In the genomic region with DNA sequence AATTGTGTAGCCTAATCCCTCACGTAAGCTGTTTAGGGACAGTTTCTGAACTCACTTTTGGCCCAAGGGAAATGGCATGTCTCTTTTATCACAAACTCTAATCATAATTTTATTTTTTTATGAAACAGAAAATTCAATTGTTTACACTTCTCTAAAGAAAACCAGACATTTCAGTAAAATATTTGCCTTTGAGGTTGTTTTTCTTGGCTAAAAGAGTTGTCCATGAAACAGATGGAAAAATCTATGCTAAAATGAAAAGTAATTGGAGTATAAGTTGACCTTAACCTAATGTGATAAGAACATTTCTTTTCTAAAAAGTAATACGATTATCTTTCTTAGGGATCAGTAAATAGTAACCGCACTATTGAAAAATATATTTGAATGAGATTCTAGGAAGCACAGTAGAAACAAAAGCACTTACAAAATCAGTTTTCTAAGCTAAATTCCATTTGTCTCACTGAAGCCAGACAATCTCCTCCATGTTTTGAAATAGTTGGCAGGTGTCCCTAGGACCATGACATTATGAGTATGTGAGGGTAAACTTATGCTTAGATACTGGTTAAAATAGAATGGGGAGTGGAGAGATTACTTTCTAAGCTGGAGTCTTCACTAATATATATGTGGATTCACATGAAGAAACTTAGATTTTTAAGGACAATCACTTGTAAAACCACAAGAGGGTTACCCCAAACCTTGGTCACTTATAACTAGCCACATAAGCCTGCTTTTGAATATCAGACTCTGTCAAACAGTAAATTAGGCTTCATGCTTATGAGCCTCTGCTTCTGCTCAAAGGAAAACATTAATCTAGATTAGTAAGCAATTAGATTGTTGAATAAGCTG, we compare ENCODE assay signal across 32 cellular contexts. TPM values are rescaled to one million over a fixed set of nuclear protein-coding genes. Genes with fewer than 3 reads are reported as not detected.
DNase-seq lines count a peak whose midpoint lies in the region; ATAC-seq and TF ChIP-seq lines count a peak whose summit lies in the region.
"Had no signal": no experiment of that assay in that cellular context is flagged by ENCODE, and none has a peak within 500 bp of the region (broad histone marks: within the 10 kb centered on the region; RNA-seq: fewer than 3 reads in every experiment).

No MANE protein-coding gene starts in this region.

- H3K14ac ChIP-seq in trophoblast cell (ENCODE audit: low read length) = no peak overlapping the region

- H2AK5ac ChIP-seq in trophoblast cell (ENCODE audit: low read length) = no peak overlapping the region

- H3K4me1 Mint-ChIP-seq in CD14-positive monocyte = peaks cover 36% of the 10 kb centered on the region
- no peaks in the 10 kb centered on the region for H3K4me1 Mint-ChIP-seq in CD4-positive, alpha-beta T cell (ENCODE audit: low read depth)
- H3K4me1 Mint-ChIP-seq: activated CD4-positive, alpha-beta memory T cell treated with anti-CD3 and anti-CD28 coated beads, Interleukin-2, amount 10 ng/mL, durations not matched to agents 7 days and 5 days; activated naive CD8-positive, alpha-beta T cell treated with anti-CD3 and anti-CD28 coated beads for 36 hours; IgD-negative memory B cell; stimulated activated effector memory CD8-positive, alpha-beta T cell treated with anti-CD3 and anti-CD28 coated beads, Interleukin-12 subunit alpha, Interleukin-12 subunit beta, amount 100 ng/mL, for 72 hours had no signal

- H2AFZ ChIP-seq in trophoblast cell (ENCODE audit: insufficient read depth, low read length, poor library complexity) = no peak overlapping the region

- in situ Hi-C loops in astrocyte of the cerebellum (cut with HindIII; ENCODE audit: low sequenced_read_pairs) = no loop called here

- no peak overlapping the region for H3K27ac ChIP-seq in trophoblast cell (ENCODE audit: low read depth, low read length)
- no peak overlapping the region for H3K27ac ChIP-seq in CD4-positive, alpha-beta T cell (ENCODE audit: low read depth, low read length)
- H3K27ac ChIP-seq: body of pancreas, spleen, upper lobe of right lung had no signal

- WGBS in trophoblast cell (ENCODE audit: extremely low coverage, insufficient coverage, insufficient read length) = no CpG with 5 or more reads among the region's 3 CpGs

- peak; percentile 41 for DNase-seq in astrocyte of the cerebellum (ENCODE audit: low read depth)
- peak; percentile 65 for DNase-seq in fibroblast of peridontal ligament (ENCODE audit: extremely low read depth)
- DNase-seq in renal cortical epithelial cell (ENCODE audit: low read depth) = peak; percentile 43
- DNase-seq in trophoblast cell = no peak
- DNase-seq in SIG-M5 (lab: John Stamatoyannopoulos, UW) = no peak
- DNase-seq in CD14-positive monocyte (ENCODE audit: low spot score) = no peak
- DNase-seq in CD4-positive, alpha-beta T cell = no peak
- DNase-seq: activated CD4-positive, alpha-beta memory T cell treated with anti-CD3 and anti-CD28 coated beads, Interleukin-2, amount 10 ng/mL, durations not matched to agents 7 days and 5 days; activated naive CD8-positive, alpha-beta T cell treated with anti-CD3 and anti-CD28 coated beads for 36 hours; body of pancreas; Caco-2; DMS79 treated with DMSO at 0.1 percent for 48 hours; effector memory CD8-positive, alpha-beta T cell; HCEC 1CT; mesendoderm; naive B cell; NCI-H1092; NCI-H2029; NCI-H2227 treated with DMSO at 0.1 percent for 48 hours; NCI-H748 treated with DMSO at 0.1 percent for 48 hours; occipital lobe; retina; SHP77; spleen; stimulated activated CD4-positive, alpha-beta T cell treated with anti-CD3 and anti-CD28 coated beads, Interleukin-2, amount 100 ng/mL, for 48 hours; substantia nigra; upper lobe of right lung had no signal

- H2BK5ac ChIP-seq in trophoblast cell (ENCODE audit: low read depth, low read length, poor library complexity) = no peak overlapping the region

- H2BK120ac ChIP-seq in trophoblast cell (ENCODE audit: insufficient read depth, low read length, poor library complexity) = no peak overlapping the region

- no peaks in the 10 kb centered on the region for H3K36me3 ChIP-seq in trophoblast cell (ENCODE audit: control insufficient read depth in 1 of 2, insufficient read depth in 2 of 2, low read length in 2 of 2)
- H3K36me3 ChIP-seq: spleen, upper lobe of right lung had no signal

- H3K36me3 Mint-ChIP-seq in CD14-positive monocyte = no peaks in the 10 kb centered on the region
- H3K36me3 Mint-ChIP-seq in CD4-positive, alpha-beta T cell (ENCODE audit: low read depth) = no peaks in the 10 kb centered on the region
- H3K36me3 Mint-ChIP-seq: activated naive CD8-positive, alpha-beta T cell treated with anti-CD3 and anti-CD28 coated beads for 36 hours; IgD-negative memory B cell; naive B cell; stimulated activated effector memory CD8-positive, alpha-beta T cell treated with anti-CD3 and anti-CD28 coated beads, Interleukin-12 subunit alpha, Interleukin-12 subunit beta, amount 100 ng/mL, for 72 hours had no signal

- intact Hi-C loops in CD14-positive monocyte (cut with micrococcal nuclease) = no loop called here
- intact Hi-C loops in CD4-positive, alpha-beta T cell (cut with DNase I, micrococcal nuclease) = no loop called here

- H3K4ac ChIP-seq in trophoblast cell (ENCODE audit: low read depth, low read length) = no peak overlapping the region

- no peak overlapping the region for H4K12ac ChIP-seq in trophoblast cell (ENCODE audit: low read depth, low read length)

- H3K4me1 ChIP-seq in trophoblast cell (ENCODE audit: control insufficient read depth in 1 of 2, insufficient read depth in 2 of 2, low read length in 2 of 2) = peaks cover 0 to under 1% of the 10 kb centered on the region in 2 experiments
- H3K4me1 ChIP-seq: body of pancreas, upper lobe of right lung had no signal

- POLR2A ChIA-PET in CD4-positive, alpha-beta T cell (lab: Charles Lee) = no interaction called here

- H3K79me1 ChIP-seq in trophoblast cell (ENCODE audit: low read length) = peaks cover under 1% of the 10 kb centered on the region

- no peak overlapping the region for H3K9ac ChIP-seq in trophoblast cell (ENCODE audit: low read length)

- no peak overlapping the region for H2BK12ac ChIP-seq in trophoblast cell (ENCODE audit: low read length)

- H3K27me3 Mint-ChIP-seq in CD14-positive monocyte (ENCODE audit: low read depth in 3 of 3) = no peaks in the 10 kb centered on the region
- H3K27me3 Mint-ChIP-seq in CD4-positive, alpha-beta T cell = no peaks in the 10 kb centered on the region

- H3K9me3 ChIP-seq in trophoblast cell (ENCODE audit: insufficient read depth, low read depth, low read length) = no peaks in the 10 kb centered on the region
- H3K9me3 ChIP-seq in CD4-positive, alpha-beta T cell (ENCODE audit: control insufficient read depth, low read length) = no peaks in the 10 kb centered on the region
- H3K9me3 ChIP-seq: body of pancreas, Caco-2, spleen, upper lobe of right lung had no signal

- H4K91ac ChIP-seq in trophoblast cell (ENCODE audit: low read depth, low read length) = no peak overlapping the region

- ATAC-seq in GM21423 (IDR thresholded peaks at IDR 0.05; ENCODE audit: unreplicated experiment) = peak; percentile 53
- ATAC-seq in CD4-positive, alpha-beta T cell (ENCODE audit: poor library complexity) = no peak
- ATAC-seq: body of pancreas; effector memory CD8-positive, alpha-beta T cell; left lobe of liver; stimulated activated effector memory CD8-positive, alpha-beta T cell treated with anti-CD3 and anti-CD28 coated beads, Interleukin-12 subunit alpha, Interleukin-12 subunit beta, amount 100 ng/mL, for 72 hours; upper lobe of right lung had no signal

- no peak overlapping the region for H3K18ac ChIP-seq in trophoblast cell (ENCODE audit: low read length)

- no peak overlapping the region for H3K4me3 Mint-ChIP-seq in CD14-positive monocyte
- no peak overlapping the region for H3K4me3 Mint-ChIP-seq in CD4-positive, alpha-beta T cell
- H3K4me3 Mint-ChIP-seq: activated CD4-positive, alpha-beta memory T cell treated with anti-CD3 and anti-CD28 coated beads, Interleukin-2, amount 10 ng/mL, durations not matched to agents 7 days and 5 days; activated naive CD8-positive, alpha-beta T cell treated with anti-CD3 and anti-CD28 coated beads for 36 hours; effector memory CD8-positive, alpha-beta T cell; IgD-negative memory B cell; naive B cell; stimulated activated effector memory CD8-positive, alpha-beta T cell treated with anti-CD3 and anti-CD28 coated beads, Interleukin-12 subunit alpha, Interleukin-12 subunit beta, amount 100 ng/mL, for 72 hours had no signal

- no peak overlapping the region for H3K4me2 ChIP-seq in trophoblast cell (ENCODE audit: low read length)

- H3K79me2 ChIP-seq in trophoblast cell (ENCODE audit: control insufficient read depth, insufficient read depth, low read length, poor library complexity) = no peaks in the 10 kb centered on the region

- no peak overlapping the region for H3K4me3 ChIP-seq in astrocyte of the cerebellum (ENCODE audit: low read depth, low read length)
- H3K4me3 ChIP-seq in trophoblast cell (ENCODE audit: low read depth, low read length) = no peak overlapping the region
- H3K4me3 ChIP-seq: body of pancreas, spleen, upper lobe of right lung had no signal

- peaks cover 0 to 3% (median 0%) of the 10 kb centered on the region in 7 donors for H3K9me3 Mint-ChIP-seq in CD14-positive monocyte
- H3K9me3 Mint-ChIP-seq in CD4-positive, alpha-beta T cell = no peaks in the 10 kb centered on the region
- H3K9me3 Mint-ChIP-seq: activated CD4-positive, alpha-beta memory T cell treated with anti-CD3 and anti-CD28 coated beads, Interleukin-2, amount 10 ng/mL, durations not matched to agents 7 days and 5 days; activated naive CD8-positive, alpha-beta T cell treated with anti-CD3 and anti-CD28 coated beads for 36 hours; activated T-helper 2 cell treated with anti-CD3 and anti-CD28 coated beads, Interferon-gamma antibody, Interleukin-2, Interleukin-4, amounts not matched to agents 10 μg/mL and 5 μg/mL and 100 μg/mL, durations not matched to agents 14 hours and 24 hours and 36 hours; effector memory CD8-positive, alpha-beta T cell; IgD-negative memory B cell; naive B cell; stimulated activated effector memory CD8-positive, alpha-beta T cell treated with anti-CD3 and anti-CD28 coated beads, Interleukin-12 subunit alpha, Interleukin-12 subunit beta, amount 100 ng/mL, for 72 hours had no signal

- H4K8ac ChIP-seq in trophoblast cell (ENCODE audit: low read depth, low read length) = no peak overlapping the region

- H3K23ac ChIP-seq in trophoblast cell (ENCODE audit: low read length) = no peak overlapping the region

- no peaks in the 10 kb centered on the region for H3K27me3 ChIP-seq in trophoblast cell (ENCODE audit: insufficient read depth, low read length)
- no peaks in the 10 kb centered on the region for H3K27me3 ChIP-seq in CD4-positive, alpha-beta T cell (ENCODE audit: control insufficient read depth, insufficient read depth, low read length)
- H3K27me3 ChIP-seq: body of pancreas, spleen, upper lobe of right lung had no signal

- TF ChIP-seq CTCF in astrocyte of the cerebellum (IDR thresholded peaks at IDR 0.05; ENCODE audit: low read depth, low read length, missing control alignments) (no peak), CD14-positive monocyte (IDR thresholded peaks at IDR 0.05) (no peak)
- no peak for TF ChIP-seq CTCF in CD4-positive, alpha-beta T cell (IDR thresholded peaks at IDR 0.05)

- no peak overlapping the region for H3K27ac Mint-ChIP-seq in CD14-positive monocyte
- no peak overlapping the region for H3K27ac Mint-ChIP-seq in CD4-positive, alpha-beta T cell
- H3K27ac Mint-ChIP-seq: activated CD4-positive, alpha-beta memory T cell treated with anti-CD3 and anti-CD28 coated beads, Interleukin-2, amount 10 ng/mL, durations not matched to agents 7 days and 5 days; activated naive CD8-positive, alpha-beta T cell treated with anti-CD3 and anti-CD28 coated beads for 36 hours; activated T-helper 2 cell treated with anti-CD3 and anti-CD28 coated beads, Interferon-gamma antibody, Interleukin-2, Interleukin-4, amounts not matched to agents 10 μg/mL and 5 μg/mL and 100 μg/mL, durations not matched to agents 14 hours and 24 hours and 36 hours; effector memory CD8-positive, alpha-beta T cell; IgD-negative memory B cell; naive B cell; stimulated activated effector memory CD8-positive, alpha-beta T cell treated with anti-CD3 and anti-CD28 coated beads, Interleukin-12 subunit alpha, Interleukin-12 subunit beta, amount 100 ng/mL, for 72 hours had no signal

- CTCF ChIA-PET in CD4-positive, alpha-beta T cell (lab: Charles Lee) = no interaction called here

RNA-seq across cellular contexts. Expression of a gene that starts 20.1 kb away (rescaled TPM):
- total RNA-seq in renal cortical epithelial cell = 5.4 and 18.8 TPM in 2 replicates
- polyA plus RNA-seq in trophoblast cell (2013) = 22.8 TPM in 2 replicates
- polyA plus RNA-seq in CD14-positive monocyte = 10 to 100 TPM; 22.6 to 47.1 TPM
- 10 to 100 TPM; 31.0 to 32.0 TPM for total RNA-seq in CD4-positive, alpha-beta T cell

Comparison
In these comparisons a context has a peak if more than half of its experiments do, and no peak if none do; other contexts are left out.
1. DNase-seq: peak in astrocyte of the cerebellum (single experiment), fibroblast of peridontal ligament (single experiment) and renal cortical epithelial cell (single experiment); none in trophoblast cell (0 of 2), SIG-M5 (single experiment), CD14-positive monocyte (single experiment) and CD4-positive, alpha-beta T cell (0 of 10).